12 cellular contexts compared by ENCODE assay signal in the genomic region with DNA sequence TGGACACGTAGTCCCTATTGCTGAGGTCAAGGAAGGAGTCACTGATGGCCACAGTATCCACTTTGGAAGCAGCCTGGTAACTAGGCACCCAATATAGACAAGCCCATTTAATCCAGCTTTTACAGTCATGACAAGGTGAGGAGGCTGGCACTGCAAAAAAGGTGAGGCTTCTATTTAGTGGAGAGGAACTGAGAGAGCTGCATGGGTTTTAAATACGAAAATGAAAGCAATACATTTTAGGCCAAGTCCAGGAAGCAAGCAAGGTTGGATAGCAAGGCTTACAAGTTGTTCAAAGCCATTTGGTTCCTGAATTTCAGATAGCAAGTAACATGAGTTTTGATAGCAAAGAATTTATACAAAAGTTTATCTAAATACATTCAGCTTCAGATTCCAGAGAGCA.
DNase-seq lines count a peak whose midpoint lies in the region; ATAC-seq and TF ChIP-seq lines count a peak whose summit lies in the region.
"Had no signal": no experiment of that assay in that cellular context is flagged by ENCODE, and none has a peak within 500 bp of the region (broad histone marks: within the 10 kb centered on the region; RNA-seq: fewer than 3 reads in every experiment).

No MANE protein-coding gene starts in this region.

- peaks cover 12% of the 10 kb centered on the region for H3K4me1 Mint-ChIP-seq in activated B cell treated with CpG ODN at 0.5 μM for 24 hours
- H3K4me1 Mint-ChIP-seq in naive thymus-derived CD8-positive, alpha-beta T cell, result no peaks in the 10 kb centered on the region

- no peak overlapping the region for H3K27ac Mint-ChIP-seq in activated B cell treated with CpG ODN at 0.5 μM for 24 hours
- no peak overlapping the region for H3K27ac Mint-ChIP-seq in naive thymus-derived CD8-positive, alpha-beta T cell
- H3K27ac Mint-ChIP-seq: activated CD8-positive, alpha-beta T cell treated with anti-CD3 and anti-CD28 coated beads for 36 hours had no signal

- no peaks in the 10 kb centered on the region for H3K9me3 Mint-ChIP-seq in activated B cell treated with CpG ODN at 0.5 μM for 24 hours
- H3K9me3 Mint-ChIP-seq in naive thymus-derived CD8-positive, alpha-beta T cell, result peaks cover 0 to 3% (median 0%) of the 10 kb centered on the region in 9 donors
- H3K9me3 Mint-ChIP-seq: activated CD8-positive, alpha-beta T cell treated with anti-CD3 and anti-CD28 coated beads for 36 hours had no signal

- no peak overlapping the region for H3K4me3 Mint-ChIP-seq in activated B cell treated with CpG ODN at 0.5 μM for 24 hours
- H3K4me3 Mint-ChIP-seq in naive thymus-derived CD8-positive, alpha-beta T cell, result no peak overlapping the region
- H3K4me3 Mint-ChIP-seq: activated CD8-positive, alpha-beta T cell treated with anti-CD3 and anti-CD28 coated beads for 36 hours had no signal

- ATAC-seq in GM18868 (IDR thresholded peaks at IDR 0.05; ENCODE audit: unreplicated experiment) (peak; percentile 97), GM21528 (IDR thresholded peaks at IDR 0.05; ENCODE audit: low FRiP score, unreplicated experiment) (peak; percentile 98), HG03135 (IDR thresholded peaks at IDR 0.05; ENCODE audit: unreplicated experiment) (peak; percentile 97), activated B cell treated with CpG ODN at 0.5 μM for 24 hours (ENCODE audit: low read depth) (peak; percentile 40)
- ATAC-seq in naive thymus-derived CD8-positive, alpha-beta T cell, result no peak
- ATAC-seq: activated CD8-positive, alpha-beta T cell treated with anti-CD3 and anti-CD28 coated beads for 36 hours had no signal

- no peak for TF ChIP-seq CTCF in activated B cell treated with CpG ODN at 0.5 μM for 24 hours (IDR thresholded peaks at IDR 0.05)

- no peaks in the 10 kb centered on the region for H3K27me3 Mint-ChIP-seq in activated B cell treated with CpG ODN at 0.5 μM for 24 hours
- H3K27me3 Mint-ChIP-seq in naive thymus-derived CD8-positive, alpha-beta T cell, result peaks cover 2 to 13% (median 8%) of the 10 kb centered on the region in 5 donors

- CTCF ChIA-PET in activated B cell treated with CpG ODN at 0.5 μM for 24 hours (lab: Charles Lee), result no interaction called here

- intact Hi-C loops in activated B cell treated with CpG ODN at 0.5 μM for 24 hours (cut with micrococcal nuclease), result no loop called here

- POLR2A ChIA-PET in activated B cell treated with CpG ODN at 0.5 μM for 24 hours (lab: Charles Lee), result no interaction called here
- POLR2A ChIA-PET in naive thymus-derived CD8-positive, alpha-beta T cell (lab: Charles Lee), result no interaction called here

- DNase-seq in activated B cell treated with CpG ODN at 0.5 μM for 24 hours (no peak), NCI-H1105 treated with DMSO at 0.1 percent for 48 hours (lab: John Stamatoyannopoulos, UW) (no peak), foreskin melanocyte (no peak), activated T-cell treated with anti-CD3 and anti-CD28 coated beads for 4 hours (no peak)
- no peak for DNase-seq in naive thymus-derived CD8-positive, alpha-beta T cell
- DNase-seq: activated CD8-positive, alpha-beta T cell treated with anti-CD3 and anti-CD28 coated beads for 36 hours; erythroblast; NCI-H187; posterior cingulate gyrus had no signal

- no peaks in the 10 kb centered on the region for H3K36me3 Mint-ChIP-seq in activated B cell treated with CpG ODN at 0.5 μM for 24 hours (ENCODE audit: low read depth)
- H3K36me3 Mint-ChIP-seq in naive thymus-derived CD8-positive, alpha-beta T cell, result no peaks in the 10 kb centered on the region

Comparison
In these comparisons a context has a peak if more than half of its experiments do, and no peak if none do; other contexts are left out.
1. ATAC-seq: peak in GM18868 (single experiment), GM21528 (single experiment), HG03135 (single experiment) and activated B cell treated with CpG ODN at 0.5 μM for 24 hours (single experiment); none in naive thymus-derived CD8-positive, alpha-beta T cell (0 of 2).